ENCODE assay signal across 7 cellular contexts in the genomic region with DNA sequence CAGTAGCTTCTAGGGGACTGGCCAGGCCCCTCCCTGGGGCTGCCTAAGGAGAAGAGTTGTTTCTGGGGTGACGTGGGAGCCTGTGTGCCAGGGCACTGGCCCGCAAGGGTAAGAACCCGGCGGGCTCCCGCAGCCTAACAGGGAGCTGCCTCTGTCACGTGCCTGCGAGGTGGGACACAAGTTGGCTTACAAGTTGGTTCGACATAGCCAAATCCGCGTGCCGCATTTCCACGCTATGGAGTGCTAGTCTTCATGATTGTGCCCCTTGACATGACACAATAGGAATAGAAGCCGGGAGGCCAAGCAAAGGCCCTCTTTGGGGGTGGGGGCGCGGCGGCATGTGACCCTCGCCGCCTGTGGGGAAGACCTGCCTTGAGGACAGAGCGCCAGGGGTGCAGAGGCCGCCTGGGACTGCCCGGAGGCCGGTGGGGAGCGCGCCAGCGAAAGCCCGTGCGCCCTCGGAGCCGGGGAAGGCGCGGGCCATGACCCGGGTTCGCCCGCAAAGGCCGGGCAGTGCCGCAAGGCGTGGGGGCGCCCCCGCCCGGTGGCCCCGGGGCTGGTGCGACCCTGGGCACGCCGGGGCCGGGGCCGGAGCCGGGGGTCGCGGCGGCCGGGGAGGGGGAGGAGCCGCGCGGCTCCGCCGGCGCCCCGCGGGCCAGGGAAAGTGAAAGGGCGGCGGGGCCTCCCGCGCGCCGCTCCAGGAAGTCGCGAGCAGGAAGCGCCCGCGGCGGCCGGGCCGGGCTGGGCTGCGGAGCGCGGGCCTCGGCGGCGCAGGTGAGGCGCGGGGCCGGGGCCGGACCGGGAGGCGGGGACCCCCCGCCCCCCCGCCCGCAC. TPM values are rescaled to one million over a fixed set of nuclear protein-coding genes. Genes with fewer than 3 reads are reported as not detected.
DNase-seq lines count a peak whose midpoint lies in the region; ATAC-seq and TF ChIP-seq lines count a peak whose summit lies in the region.

A gene (plus strand): TSS at position 702 of the 834 bp plus-strand sequence. CDS start 4,603 bp downstream, outside the sequence.

- H3K9me3 ChIP-seq in RWPE2 (ENCODE audit: severe bottlenecking) (no peaks in the 10 kb centered on the region), breast epithelium (no peaks in the 10 kb centered on the region)

- peak within 1 kb of the TSS; percentile 24 for H3K27ac ChIP-seq in RWPE2 (ENCODE audit: poor library complexity, severe bottlenecking)
- peak within 1 kb of the TSS; percentile 83 to 86 for H3K27ac ChIP-seq in breast epithelium

- H3K36me3 ChIP-seq in RWPE2 (ENCODE audit: low read depth) (no peaks in the 10 kb centered on the region), breast epithelium (no peaks in the 10 kb centered on the region), kidney epithelial cell (ENCODE audit: control insufficient read depth, insufficient read depth, low read length) (no peaks in the 10 kb centered on the region)

- H3K4me3 ChIP-seq in RWPE2 (ENCODE audit: severe bottlenecking) = peak within 1 kb of the TSS; percentile 80
- H3K4me3 ChIP-seq in breast epithelium = peak within 1 kb of the TSS; percentile 77 to 82 (median 82)
- H3K4me3 ChIP-seq in kidney epithelial cell (ENCODE audit: low read depth, low read length) = peak within 1 kb of the TSS; percentile 75

- in situ Hi-C loops in GM13976 (cut with MboI; ENCODE audit: low sequenced_read_pairs, unreplicated experiment) = no loop called here

- intact Hi-C loops in breast epithelium (cut with DNase I; ENCODE audit: low total_unique reads) = no loop called here

- TF ChIP-seq CTCF in GM13976 (IDR thresholded peaks at IDR 0.05; ENCODE audit: borderline replicate concordance, control extremely low read depth, extremely low read depth, insufficient read depth, missing control alignments) (peak; percentile 34), RWPE2 (IDR thresholded peaks at IDR 0.05; ENCODE audit: poor library complexity, severe bottlenecking) (peak; percentile 30), breast epithelium (IDR thresholded peaks at IDR 0.05) (no peak), kidney epithelial cell (IDR thresholded peaks at IDR 0.05; ENCODE audit: insufficient read depth, low read length, poor library complexity, severe bottlenecking) (no peak)

- H3K4me1 ChIP-seq in RWPE2 (ENCODE audit: insufficient read depth, poor library complexity, severe bottlenecking) (peaks cover 19% of the 10 kb centered on the region), breast epithelium (peaks cover 6 to 16% of the 10 kb centered on the region in 2 donors)

- no peak for TF ChIP-seq POLR2A in breast epithelium (IDR thresholded peaks at IDR 0.05)

- H3K27me3 ChIP-seq in RWPE2 (ENCODE audit: insufficient read depth, poor library complexity, severe bottlenecking) = no peaks in the 10 kb centered on the region
- no peaks in the 10 kb centered on the region for H3K27me3 ChIP-seq in breast epithelium
- no peaks in the 10 kb centered on the region for H3K27me3 ChIP-seq in kidney epithelial cell (ENCODE audit: control insufficient read depth, insufficient read depth, low read length)

- DNase-seq in GM13976 (ENCODE audit: low spot score) = peak; percentile 76
- peak; percentile 54 for DNase-seq in HEK293T (ENCODE audit: extremely low spot score)
- DNase-seq in RWPE2 (ENCODE audit: low spot score) = no peak
- no peak for DNase-seq in breast epithelium (ENCODE audit: low spot score in 2 of 2)
- no peak for DNase-seq in kidney epithelial cell (ENCODE audit: low read depth)
- DNase-seq in stimulated activated CD4-positive, alpha-beta T cell treated with anti-CD3 and anti-CD28 coated beads, Interleukin-4, amount 100 ng/mL, for 4 hours = peak; percentile 26 to 54
- DNase-seq in Ammon's horn (ENCODE audit: low spot score) = no peak

- CTCF ChIA-PET in HEK293T (lab: Yijun Ruan, JAX) = no interaction called here

- peak; percentile 38 for ATAC-seq in RWPE2 (ENCODE audit: low read depth)

- POLR2A ChIA-PET in HEK293T (lab: Yijun Ruan, JAX) = interaction anchor here (0.9 to 1.2 kb wide), 2 partner anchors 10 to 17 kb away, joined by 3 to 4 read pairs; a partner anchor contains a TSS

TF ChIP-seq in HEK293T, 16 proteins besides CTCF, POLR2A, EP300 and RAD21:
- TF ChIP-seq BHLHE40 (IDR thresholded peaks at IDR 0.05; ENCODE audit: borderline replicate concordance) (no peak), HDGF (IDR thresholded peaks at IDR 0.05; ENCODE audit: borderline replicate concordance) (no peak)
- TF ChIP-seq, protein P1, sequence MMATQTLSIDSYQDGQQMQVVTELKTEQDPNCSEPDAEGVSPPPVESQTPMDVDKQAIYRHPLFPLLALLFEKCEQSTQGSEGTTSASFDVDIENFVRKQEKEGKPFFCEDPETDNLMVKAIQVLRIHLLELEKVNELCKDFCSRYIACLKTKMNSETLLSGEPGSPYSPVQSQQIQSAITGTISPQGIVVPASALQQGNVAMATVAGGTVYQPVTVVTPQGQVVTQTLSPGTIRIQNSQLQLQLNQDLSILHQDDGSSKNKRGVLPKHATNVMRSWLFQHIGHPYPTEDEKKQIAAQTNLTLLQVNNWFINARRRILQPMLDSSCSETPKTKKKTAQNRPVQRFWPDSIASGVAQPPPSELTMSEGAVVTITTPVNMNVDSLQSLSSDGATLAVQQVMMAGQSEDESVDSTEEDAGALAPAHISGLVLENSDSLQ (IDR thresholded peaks at IDR 0.05) = no peak
TF ChIP-seq in HEK293T: peak in this region for 0.

RNA-seq across cellular contexts. Expression of the gene that starts here (rescaled TPM):
- total RNA-seq in breast epithelium = 10 to 100 TPM in 2 of 3 donors, 1 to 10 TPM in 1; 7.5 to 18.4 (median 18.4) TPM
- 29.3 and 34.2 TPM in 2 replicates for total RNA-seq in kidney epithelial cell

Comparison
In these comparisons a context has a peak if more than half of its experiments do, and no peak if none do; other contexts are left out.
1. DNase-seq: peak in GM13976 (single experiment), HEK293T (single experiment) and stimulated activated CD4-positive, alpha-beta T cell treated with anti-CD3 and anti-CD28 coated beads, Interleukin-4, amount 100 ng/mL, for 4 hours (2 of 2); none in RWPE2 (single experiment), breast epithelium (0 of 2), kidney epithelial cell (single experiment) and Ammon's horn (single experiment).
2. CTCF ChIP-seq: peak in GM13976 (single experiment) and RWPE2 (single experiment); none in breast epithelium (0 of 3) and kidney epithelial cell (single experiment).
3. Peak in every context shown above with its lines, with median percentiles within 50 percentile points of each other: H3K4me3 ChIP-seq.